ENCODE assay signal across 1 cellular context in genomic region chr19:49799798-49800376, GRCh38.
TF ChIP-seq lines count a peak whose summit lies in the region.

No MANE protein-coding gene starts in this region.

TF ChIP-seq in endothelial cell of umbilical vein, 7 proteins besides CTCF, POLR2A, EP300 and RAD21:
- TF ChIP-seq MYC (IDR thresholded peaks at IDR 0.05; ENCODE audit: low read depth, low read length): no peak
- TF ChIP-seq MAX (IDR thresholded peaks at IDR 0.05; ENCODE audit: insufficient read depth, insufficient read length): no peak
- no peak for TF ChIP-seq FOS (IDR thresholded peaks at IDR 0.05; ENCODE audit: borderline replicate concordance, insufficient read depth, low read length)
- TF ChIP-seq EZH2 (IDR thresholded peaks at IDR 0.05; ENCODE audit: borderline replicate concordance, low read depth, low read length, severe bottlenecking): no peak
- no peak for TF ChIP-seq JUN (IDR thresholded peaks at IDR 0.05; ENCODE audit: borderline replicate concordance, insufficient read depth, insufficient read length, low read depth)
- TF ChIP-seq GATA2 (IDR thresholded peaks at IDR 0.05; ENCODE audit: insufficient read depth, insufficient read length, low read depth, low read length): no peak
- TF ChIP-seq POLR2AphosphoS5 (IDR thresholded peaks at IDR 0.05; ENCODE audit: insufficient read depth, low read depth, low read length): no peak
